32 cellular contexts compared by ENCODE assay signal in the genomic region with DNA sequence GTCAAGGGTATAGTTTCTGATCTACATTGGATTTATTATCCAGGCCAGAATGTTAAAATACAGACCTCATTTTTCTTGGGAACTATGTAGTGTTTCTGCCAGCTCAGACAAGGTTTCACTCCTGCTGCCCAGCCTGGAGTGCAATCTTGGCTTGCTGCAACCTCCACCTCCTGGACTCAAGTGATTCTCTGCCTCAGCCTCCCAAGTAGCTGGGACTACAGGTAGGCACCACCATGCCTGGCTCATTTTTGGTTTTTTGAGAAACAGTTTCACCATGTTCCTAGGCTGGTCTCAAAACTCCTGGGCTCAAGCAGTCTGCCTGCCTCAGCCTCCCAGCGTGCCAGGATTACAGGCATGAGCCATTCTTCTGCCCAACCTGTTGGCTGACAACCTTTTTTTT.
"Had no signal": no experiment of that assay in that cellular context is flagged by ENCODE, and none has a peak within 500 bp of the region (broad histone marks: within the 10 kb centered on the region; RNA-seq: fewer than 3 reads in every experiment).

No MANE protein-coding gene starts in this region.

- H2AFZ ChIP-seq: parathyroid adenoma had no signal

- H3K9ac ChIP-seq: parathyroid adenoma had no signal

- H3K27ac ChIP-seq: heart left ventricle, parathyroid adenoma, psoas muscle, right atrium auricular region, testis, transverse colon had no signal

- FAIRE-seq: bronchial epithelial cell, kidney had no signal

- H3K4me3 ChIP-seq: heart left ventricle, psoas muscle, right atrium auricular region, testis, transverse colon had no signal

- H3K27ac Mint-ChIP-seq: dendritic cell treated with granulocyte-macrophage colony-stimulating factor and Interleukin-4, amounts not matched to agents 40 ng/mL and 50 ng/mL, for 4 days; immature natural killer cell had no signal

- H3K9me3 ChIP-seq: heart left ventricle, psoas muscle, right atrium auricular region, testis, transverse colon had no signal

- H3K4me3 Mint-ChIP-seq: activated CD8-positive, alpha-beta memory T cell treated with anti-CD3 and anti-CD28 coated beads, Interleukin-2, amount 10 ng/mL, durations not matched to agents 7 days and 5 days; central memory CD8-positive, alpha-beta T cell; dendritic cell treated with granulocyte-macrophage colony-stimulating factor and Interleukin-4, amounts not matched to agents 40 ng/mL and 50 ng/mL, for 4 days; endodermal cell; immature natural killer cell; mesothelial cell of epicardium had no signal

- H3K27me3 ChIP-seq: heart left ventricle, right atrium auricular region, testis, transverse colon had no signal

- H3K27me3 Mint-ChIP-seq: activated CD8-positive, alpha-beta memory T cell treated with anti-CD3 and anti-CD28 coated beads, Interleukin-2, amount 10 ng/mL, durations not matched to agents 7 days and 5 days; central memory CD8-positive, alpha-beta T cell; dendritic cell treated with granulocyte-macrophage colony-stimulating factor and Interleukin-4, amounts not matched to agents 40 ng/mL and 50 ng/mL, for 4 days; naive thymus-derived CD4-positive, alpha-beta T cell had no signal

- DNase-seq: activated CD4-positive, alpha-beta T cell treated with anti-CD3 and anti-CD28 coated beads for 4 hours; activated CD4-positive, alpha-beta T cell treated with anti-CD3 and anti-CD28 coated beads, Interleukin-2, amount 50 U/mL, for 4 hours; activated CD4-positive, CD25-positive, alpha-beta regulatory T cell; activated CD8-positive, alpha-beta memory T cell treated with anti-CD3 and anti-CD28 coated beads, Interleukin-2, amount 10 ng/mL, durations not matched to agents 7 days and 5 days; activated gamma-delta T cell treated with Interleukin-2 at 50 U/mL for 16 hours; activated naive CD4-positive, alpha-beta T cell treated with anti-CD3 and anti-CD28 coated beads, Interleukin-2, amount 50 U/mL, for 16 hours; anterior cingulate cortex; endodermal cell; foreskin fibroblast; heart left ventricle; hypothalamus; immature natural killer cell; kidney; left colon; mammary epithelial cell; naive thymus-derived CD4-positive, alpha-beta T cell; nucleus accumbens; psoas muscle; stimulated activated CD4-positive, alpha-beta T cell treated with anti-CD3 and anti-CD28 coated beads, Interleukin-15, amount 100 ng/mL, for 24 hours; stimulated activated CD4-positive, alpha-beta T cell treated with anti-CD3 and anti-CD28 coated beads, Interleukin-2, amount 100 ng/mL, for 24 hours; stimulated activated naive CD4-positive, alpha-beta T cell; T-helper 1 cell; testis; transverse colon had no signal

- H3K79me2 ChIP-seq: parathyroid adenoma had no signal

- H3K4me1 ChIP-seq: parathyroid adenoma had no signal

- ATAC-seq: activated CD8-positive, alpha-beta memory T cell treated with anti-CD3 and anti-CD28 coated beads, Interleukin-2, amount 10 ng/mL, durations not matched to agents 7 days and 5 days; esophagus mucosa; heart left ventricle; left colon; naive thymus-derived CD4-positive, alpha-beta T cell; psoas muscle had no signal

- H3K9me3 Mint-ChIP-seq: central memory CD8-positive, alpha-beta T cell; dendritic cell treated with granulocyte-macrophage colony-stimulating factor and Interleukin-4, amounts not matched to agents 40 ng/mL and 50 ng/mL, for 4 days; endodermal cell; immature natural killer cell; mesothelial cell of epicardium; neural crest cell had no signal
